In the genomic region with DNA sequence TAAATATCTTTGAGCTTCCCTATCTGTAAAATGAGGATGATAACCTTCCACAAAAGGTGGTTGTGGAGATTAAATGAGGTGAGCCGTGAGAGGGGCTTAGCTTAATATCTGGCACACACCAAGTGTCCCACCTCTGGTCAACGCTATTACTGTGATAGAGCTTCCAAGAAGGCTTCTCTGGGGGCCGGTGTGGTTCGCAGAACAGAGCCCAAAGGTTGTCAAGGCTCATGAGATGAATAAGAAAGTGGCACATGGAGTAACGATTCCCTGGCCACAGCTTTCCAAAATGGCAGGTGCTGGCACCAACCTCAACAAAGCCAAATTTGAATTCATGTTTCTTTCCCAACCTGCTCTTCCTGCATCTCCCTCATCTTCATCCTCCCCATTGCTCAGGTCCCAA, we compare ENCODE assay signal across 19 cellular contexts. TPM values are rescaled to one million over a fixed set of nuclear protein-coding genes. Genes with fewer than 3 reads are reported as not detected.
A peak's percentile ranks its signal among the peaks of the same experiment; 100 is the strongest.
DNase-seq lines count a peak whose midpoint lies in the region; ATAC-seq and TF ChIP-seq lines count a peak whose summit lies in the region.
"Had no signal": no experiment of that assay in that cellular context is flagged by ENCODE, and none has a peak within 500 bp of the region (broad histone marks: within the 10 kb centered on the region; RNA-seq: fewer than 3 reads in every experiment).

No MANE protein-coding gene starts in this region.

- intact Hi-C loops in Right ventricle myocardium superior (cut with DNase I) (no loop called here), vagina (cut with DNase I) (no loop called here)

- H3K36me3 ChIP-seq in right atrium auricular region (no peaks in the 10 kb centered on the region), neutrophil (no peaks in the 10 kb centered on the region), vagina (no peaks in the 10 kb centered on the region)
- H3K36me3 ChIP-seq: BLaER1 had no signal

- no peak for TF ChIP-seq POLR2A in vagina (IDR thresholded peaks at IDR 0.05)

- DNase-seq in right atrium auricular region (ENCODE audit: low spot score) = peak; percentile 21
- DNase-seq in Right ventricle myocardium superior = no peak
- DNase-seq in ecto neural progenitor cell (ENCODE audit: low spot score) = peak; percentile 15
- DNase-seq in vagina (ENCODE audit: extremely low spot score in 2 of 2) = peak; percentile 52 to 60
- DNase-seq: DMS79 had no signal

- H3K27ac ChIP-seq in right atrium auricular region = no peak overlapping the region
- peak overlapping the region; percentile 10 for H3K27ac ChIP-seq in neutrophil
- no peak overlapping the region for H3K27ac ChIP-seq in vagina
- H3K27ac ChIP-seq: 22Rv1, BLaER1, C4-2B, GM23248 had no signal

- no peak for TF ChIP-seq CTCF in right atrium auricular region (IDR thresholded peaks at IDR 0.05)
- no peak for TF ChIP-seq CTCF in neutrophil (IDR thresholded peaks at IDR 0.05)
- no peak for TF ChIP-seq CTCF in vagina (IDR thresholded peaks at IDR 0.05)

- ATAC-seq in Right ventricle myocardium superior (ENCODE audit: poor library complexity) (no peak), GM21381 (IDR thresholded peaks at IDR 0.05; ENCODE audit: unreplicated experiment) (no peak), GM21619 (IDR thresholded peaks at IDR 0.05; ENCODE audit: unreplicated experiment) (no peak), GM18907 (IDR thresholded peaks at IDR 0.05; ENCODE audit: unreplicated experiment) (no peak)
- ATAC-seq: CD8-positive, alpha-beta T cell had no signal

- no peaks in the 10 kb centered on the region for H3K27me3 ChIP-seq in right atrium auricular region
- H3K27me3 ChIP-seq in neutrophil = no peaks in the 10 kb centered on the region
- H3K27me3 ChIP-seq in vagina = no peaks in the 10 kb centered on the region
- H3K27me3 ChIP-seq: BLaER1 had no signal

- no peaks in the 10 kb centered on the region for H3K4me1 ChIP-seq in right atrium auricular region
- peaks cover 9% of the 10 kb centered on the region in 2 experiments for H3K4me1 ChIP-seq in neutrophil (ENCODE audit: control insufficient read depth in 1 of 2, insufficient read depth in 1 of 2, low read depth in 1 of 2, low read length in 1 of 2)
- no peaks in the 10 kb centered on the region for H3K4me1 ChIP-seq in vagina
- H3K4me1 ChIP-seq: BLaER1, Caco-2 had no signal

- H3K9me3 ChIP-seq in right atrium auricular region (no peaks in the 10 kb centered on the region), neutrophil (no peaks in the 10 kb centered on the region), vagina (no peaks in the 10 kb centered on the region)
- H3K9me3 ChIP-seq: BLaER1, Caco-2 had no signal

- H3K4me3 ChIP-seq in right atrium auricular region (no peak overlapping the region), neutrophil (ENCODE audit: low read depth in 1 of 2, low read length in 1 of 2) (no peak overlapping the region), vagina (no peak overlapping the region)
- H3K4me3 ChIP-seq: BLaER1, GM12878, GM23248 had no signal

RNA-seq across cellular contexts. Expression of gene KY, which starts 10.4 kb away (rescaled TPM):
- total RNA-seq in right atrium auricular region (under 1 TPM; 0.33 to 0.59 TPM), Right ventricle myocardium superior (13.7 TPM), vagina (3.7 TPM)
- total RNA-seq: B cell; Caco-2; CD4-positive, CD25-positive, alpha-beta regulatory T cell; CD8-positive, alpha-beta T cell; GM12878; H1 had no signal
